Comparison of ENCODE assay signal across 36 cellular contexts in genomic region chr13:74838096-74838495, GRCh38.
"Had no signal": no experiment of that assay in that cellular context is flagged by ENCODE, and none has a peak within 500 bp of the region (broad histone marks: within the 10 kb centered on the region; RNA-seq: fewer than 3 reads in every experiment).

No MANE protein-coding gene starts in this region.

- H3K4me3 Mint-ChIP-seq: activated B cell treated with CpG ODN at 0.5 μM for 24 hours; activated CD4-positive, alpha-beta memory T cell treated with anti-CD3 and anti-CD28 coated beads for 36 hours; activated CD4-positive, alpha-beta T cell treated with anti-CD3 and anti-CD28 coated beads, Interleukin-2, amount 10 ng/mL, durations not matched to agents 24 days and 14 days; activated CD8-positive, alpha-beta T cell treated with anti-CD3 and anti-CD28 coated beads for 36 hours; activated naive CD4-positive, alpha-beta T cell treated with anti-CD3 and anti-CD28 coated beads for 36 hours; activated naive CD8-positive, alpha-beta T cell treated with anti-CD3 and anti-CD28 coated beads for 36 hours; activated T-cell treated with anti-CD3 and anti-CD28 coated beads, Interleukin-2, amount 50 U/mL, for 4 hours; activated T-cell treated with anti-CD3 and anti-CD28 coated beads, Interleukin-2, amount 50 U/mL, for 72 hours; activated T-helper 1 cell treated with anti-CD3 and anti-CD28 coated beads, Interleukin-12 subunit alpha, Interleukin-12 subunit beta, Interleukin-2, Interleukin-4 antibody, amounts not matched to agents 30 ng/mL and 10 ng/mL and 1 ng/mL, durations not matched to agents 14 hours and 24 hours and 36 hours; activated T-helper 17 cell treated with anti-CD3 and anti-CD28 coated beads, Interleukin-2, amount 50 U/mL, for 72 hours; T-helper 1 cell treated with Interleukin-12 subunit alpha and Interleukin-12 subunit beta and Interleukin-4 antibody, amounts not matched to agents 30 μg/mL and 1 μg/mL, for 36 hours; T-helper 2 cell treated with Interferon-gamma antibody and Interleukin-4, amounts not matched to agents 5 μg/mL and 100 μg/mL, for 36 hours had no signal

- ATAC-seq: activated CD8-positive, alpha-beta T cell treated with anti-CD3 and anti-CD28 coated beads for 36 hours; activated naive CD4-positive, alpha-beta T cell treated with anti-CD3 and anti-CD28 coated beads, Interleukin-2, amount 50 U/mL, for 72 hours; activated T-cell treated with anti-CD3 and anti-CD28 coated beads, Interleukin-2, amount 50 U/mL, for 4 hours; activated T-cell treated with anti-CD3 and anti-CD28 coated beads, Interleukin-2, amount 50 U/mL, for 72 hours; activated T-helper 17 cell treated with anti-CD3 and anti-CD28 coated beads, Interleukin-2, amount 50 U/mL, for 72 hours; body of pancreas had no signal

- H3K27me3 Mint-ChIP-seq: activated CD4-positive, alpha-beta T cell treated with anti-CD3 and anti-CD28 coated beads, Interleukin-2, amount 10 ng/mL, durations not matched to agents 24 days and 14 days; activated naive CD8-positive, alpha-beta T cell treated with anti-CD3 and anti-CD28 coated beads for 36 hours; activated T-helper 17 cell treated with anti-CD3 and anti-CD28 coated beads, Interleukin-2, amount 50 U/mL, for 72 hours had no signal

- H3K27ac Mint-ChIP-seq: activated B cell treated with CpG ODN at 0.5 μM for 24 hours; activated CD4-positive, alpha-beta memory T cell treated with anti-CD3 and anti-CD28 coated beads for 36 hours; activated CD4-positive, alpha-beta T cell treated with anti-CD3 and anti-CD28 coated beads, Interleukin-2, amount 10 ng/mL, durations not matched to agents 24 days and 14 days; activated CD8-positive, alpha-beta T cell treated with anti-CD3 and anti-CD28 coated beads for 36 hours; activated naive CD4-positive, alpha-beta T cell treated with anti-CD3 and anti-CD28 coated beads for 36 hours; activated naive CD4-positive, alpha-beta T cell treated with anti-CD3 and anti-CD28 coated beads, Interleukin-2, amount 50 U/mL, for 72 hours; activated naive CD8-positive, alpha-beta T cell treated with anti-CD3 and anti-CD28 coated beads for 36 hours; activated T-cell treated with anti-CD3 and anti-CD28 coated beads, Interleukin-2, amount 50 U/mL, for 72 hours; activated T-helper 1 cell treated with anti-CD3 and anti-CD28 coated beads, Interleukin-12 subunit alpha, Interleukin-12 subunit beta, Interleukin-2, Interleukin-4 antibody, amounts not matched to agents 30 ng/mL and 10 ng/mL and 1 ng/mL, durations not matched to agents 14 hours and 24 hours and 36 hours; activated T-helper 17 cell treated with anti-CD3 and anti-CD28 coated beads, Interleukin-2, amount 50 U/mL, for 72 hours; T-helper 1 cell treated with Interleukin-12 subunit alpha and Interleukin-12 subunit beta and Interleukin-4 antibody, amounts not matched to agents 30 μg/mL and 1 μg/mL, for 36 hours; T-helper 2 cell treated with Interferon-gamma antibody and Interleukin-4, amounts not matched to agents 5 μg/mL and 100 μg/mL, for 36 hours had no signal

- H3K4me1 Mint-ChIP-seq: activated B cell treated with CpG ODN at 0.5 μM for 24 hours; activated CD4-positive, alpha-beta T cell treated with anti-CD3 and anti-CD28 coated beads, Interleukin-2, amount 10 ng/mL, durations not matched to agents 24 days and 14 days; activated naive CD8-positive, alpha-beta T cell treated with anti-CD3 and anti-CD28 coated beads for 36 hours; activated T-helper 17 cell treated with anti-CD3 and anti-CD28 coated beads, Interleukin-2, amount 50 U/mL, for 72 hours had no signal

- DNase-seq: activated B cell treated with CpG ODN at 0.5 μM for 24 hours; activated CD4-positive, alpha-beta memory T cell treated with anti-CD3 and anti-CD28 coated beads for 36 hours; activated CD4-positive, alpha-beta T cell treated with anti-CD3 and anti-CD28 coated beads for 4 hours; activated CD4-positive, alpha-beta T cell treated with anti-CD3 and anti-CD28 coated beads, Interleukin-2, amount 10 ng/mL, durations not matched to agents 24 days and 14 days; activated CD4-positive, alpha-beta T cell treated with anti-CD3 and anti-CD28 coated beads, Interleukin-2, amount 50 U/mL, for 1 hour; activated CD4-positive, alpha-beta T cell treated with anti-CD3 and anti-CD28 coated beads, Interleukin-2, amount 50 U/mL, for 4 hours; activated CD4-positive, CD25-positive, alpha-beta regulatory T cell treated with anti-CD3 and anti-CD28 coated beads, Interleukin-2, amount 50 U/mL, for 72 hours; activated CD8-positive, alpha-beta memory T cell treated with anti-CD3 and anti-CD28 coated beads, Interleukin-2, amount 50 U/mL, for 4 hours; activated CD8-positive, alpha-beta T cell treated with anti-CD3 and anti-CD28 coated beads for 36 hours; activated effector memory CD4-positive, alpha-beta T cell treated with anti-CD3 and anti-CD28 coated beads, Interleukin-2, amount 50 U/mL, for 16 hours; activated gamma-delta T cell treated with Interleukin-2 at 50 U/mL for 16 hours; activated naive CD4-positive, alpha-beta T cell; activated naive CD4-positive, alpha-beta T cell treated with anti-CD3 and anti-CD28 coated beads for 36 hours; activated naive CD4-positive, alpha-beta T cell treated with anti-CD3 and anti-CD28 coated beads, Interleukin-2, amount 50 U/mL, for 16 hours; activated naive CD8-positive, alpha-beta T cell treated with anti-CD3 and anti-CD28 coated beads for 36 hours; activated T-cell treated with anti-CD3 and anti-CD28 coated beads for 4 hours; activated T-cell treated with anti-CD3 and anti-CD28 coated beads, Interleukin-2, amount 50 U/mL, for 1 hour; activated T-cell treated with anti-CD3 and anti-CD28 coated beads, Interleukin-2, amount 50 U/mL, for 4 hours; activated T-cell treated with anti-CD3 and anti-CD28 coated beads, Interleukin-2, amount 50 U/mL, for 72 hours; adrenal gland; amniotic stem cell; aorta; body of pancreas; brain microvascular endothelial cell; central memory CD4-positive, alpha-beta T cell; cerebellar nuclear complex; T-helper 1 cell; T-helper 2 cell; T-helper 9 cell had no signal

- H3K27me3 ChIP-seq: adrenal gland, body of pancreas, brain microvascular endothelial cell, breast epithelium had no signal

- H3K4me3 ChIP-seq: adrenal gland, body of pancreas, breast epithelium had no signal

- H3K36me3 ChIP-seq: adrenal gland, brain microvascular endothelial cell, breast epithelium had no signal

- H3K36me3 Mint-ChIP-seq: activated CD4-positive, alpha-beta memory T cell treated with anti-CD3 and anti-CD28 coated beads for 36 hours; activated naive CD4-positive, alpha-beta T cell treated with anti-CD3 and anti-CD28 coated beads, Interleukin-2, amount 50 U/mL, for 72 hours; activated naive CD8-positive, alpha-beta T cell treated with anti-CD3 and anti-CD28 coated beads for 36 hours had no signal

- H3K9me3 ChIP-seq: adrenal gland, body of pancreas, breast epithelium had no signal

- H3K9me3 Mint-ChIP-seq: activated B cell treated with CpG ODN at 0.5 μM for 24 hours; activated CD4-positive, alpha-beta memory T cell treated with anti-CD3 and anti-CD28 coated beads for 36 hours; activated CD4-positive, alpha-beta T cell treated with anti-CD3 and anti-CD28 coated beads, Interleukin-2, amount 10 ng/mL, durations not matched to agents 24 days and 14 days; activated CD8-positive, alpha-beta T cell treated with anti-CD3 and anti-CD28 coated beads for 36 hours; activated naive CD4-positive, alpha-beta T cell treated with anti-CD3 and anti-CD28 coated beads for 36 hours; activated naive CD4-positive, alpha-beta T cell treated with anti-CD3 and anti-CD28 coated beads, Interleukin-2, amount 50 U/mL, for 72 hours; activated naive CD8-positive, alpha-beta T cell treated with anti-CD3 and anti-CD28 coated beads for 36 hours; activated T-cell treated with anti-CD3 and anti-CD28 coated beads, Interleukin-2, amount 50 U/mL, for 4 hours; activated T-cell treated with anti-CD3 and anti-CD28 coated beads, Interleukin-2, amount 50 U/mL, for 72 hours; activated T-helper 1 cell treated with anti-CD3 and anti-CD28 coated beads, Interleukin-12 subunit alpha, Interleukin-12 subunit beta, Interleukin-2, Interleukin-4 antibody, amounts not matched to agents 30 ng/mL and 10 ng/mL and 1 ng/mL, durations not matched to agents 14 hours and 24 hours and 36 hours; activated T-helper 17 cell treated with anti-CD3 and anti-CD28 coated beads, Interleukin-2, amount 50 U/mL, for 72 hours; T-helper 1 cell treated with Interleukin-12 subunit alpha and Interleukin-12 subunit beta and Interleukin-4 antibody, amounts not matched to agents 30 μg/mL and 1 μg/mL, for 36 hours; T-helper 2 cell treated with Interferon-gamma antibody and Interleukin-4, amounts not matched to agents 5 μg/mL and 100 μg/mL, for 36 hours had no signal

- H3K27ac ChIP-seq: adrenal gland, body of pancreas, brain microvascular endothelial cell, breast epithelium, VCaP had no signal

- H3K4me1 ChIP-seq: adrenal gland, body of pancreas, breast epithelium had no signal
